25 cellular contexts compared by ENCODE assay signal in genomic region chr3:181615666-181616065, GRCh38.
"Had no signal": no experiment of that assay in that cellular context is flagged by ENCODE, and none has a peak within 500 bp of the region (broad histone marks: within the 10 kb centered on the region; RNA-seq: fewer than 3 reads in every experiment).

No MANE protein-coding gene starts in this region.

- DNase-seq: activated CD4-positive, alpha-beta memory T cell treated with anti-CD3 and anti-CD28 coated beads, Interleukin-2, amount 10 ng/mL, durations not matched to agents 7 days and 5 days; activated CD4-positive, alpha-beta T cell treated with anti-CD3 and anti-CD28 coated beads for 36 hours; activated CD4-positive, alpha-beta T cell treated with anti-CD3 and anti-CD28 coated beads, Interleukin-2, amount 50 U/mL, for 1 hour; activated CD8-positive, alpha-beta memory T cell treated with anti-CD3 and anti-CD28 coated beads, Interleukin-2, amount 50 U/mL, for 4 hours; activated gamma-delta T cell treated with Interleukin-2 at 50 U/mL for 16 hours; activated naive CD4-positive, alpha-beta T cell treated with anti-CD3 and anti-CD28 coated beads, Interleukin-2, amount 10 ng/mL, durations not matched to agents 7 days and 5 days; activated naive CD8-positive, alpha-beta T cell treated with anti-CD3 and anti-CD28 coated beads for 36 hours; activated T-cell treated with anti-CD3 and anti-CD28 coated beads, Interleukin-2, amount 50 U/mL, for 72 hours; anterior cingulate cortex; IMR-90; Kasumi-1; KBM-7; NCI-H1105 treated with DMSO at 0.1 percent for 48 hours; NCI-H146; NCI-H187 treated with DMSO at 0.1 percent for 48 hours; NCI-H2107; NCI-H510A treated with DMSO at 0.1 percent for 48 hours; NK-92 treated with Interleukin-12 subunit alpha and Interleukin-12 subunit beta, amount 100 ng/mL, for 24 hours; OCI-M1; Right ventricle myocardium superior; RPMI8226; SJCRH30; SK-N-SH; T-helper 1 cell; WERI-Rb-1 had no signal

- H3K4me2 ChIP-seq: SK-N-SH had no signal

- H3K27me3 ChIP-seq: SJCRH30 had no signal

- H3K9ac ChIP-seq: SK-N-SH had no signal

- H3K27ac ChIP-seq: SJCRH30, WERI-Rb-1 had no signal

- H3K36me3 ChIP-seq: SJCRH30, WERI-Rb-1 had no signal

- H3K4me3 ChIP-seq: SJCRH30 had no signal

- H3K9me3 ChIP-seq: SJCRH30, SK-N-SH had no signal

- H3K4me1 ChIP-seq: SJCRH30 had no signal
